11 cellular contexts compared by ENCODE assay signal in genomic region chr4:183838987-183839712, GRCh38.
DNase-seq lines count a peak whose midpoint lies in the region; ATAC-seq and TF ChIP-seq lines count a peak whose summit lies in the region.
"Had no signal": no experiment of that assay in that cellular context is flagged by ENCODE, and none has a peak within 500 bp of the region (broad histone marks: within the 10 kb centered on the region; RNA-seq: fewer than 3 reads in every experiment).

No MANE protein-coding gene starts in this region.

- H3K14ac ChIP-seq in mesenchymal stem cell (ENCODE audit: low read length in 2 of 2), result no peak overlapping the region

- no peak overlapping the region for H2BK12ac ChIP-seq in mesenchymal stem cell (ENCODE audit: low read length in 2 of 2)

- H3K23ac ChIP-seq in mesenchymal stem cell (ENCODE audit: low read length in 2 of 2), result no peak overlapping the region

- POLR2A ChIA-PET in activated CD4-positive, alpha-beta T cell treated with anti-CD3 and anti-CD28 coated beads, Interleukin-2, amount 10 ng/mL, durations not matched to agents 7 days and 5 days (lab: Charles Lee), result no interaction called here

- no peak overlapping the region for H3K27ac Mint-ChIP-seq in natural killer cell treated with Interleukin-12 subunit alpha and Interleukin-12 subunit beta and Interleukin-15 and Interleukin-18, amount 100 ng/mL, for 72 hours
- H3K27ac Mint-ChIP-seq in activated CD4-positive, alpha-beta T cell treated with anti-CD3 and anti-CD28 coated beads, Interleukin-2, amount 10 ng/mL, durations not matched to agents 7 days and 5 days, result no peak overlapping the region
- H3K27ac Mint-ChIP-seq: activated T-helper 1 cell treated with anti-CD3 and anti-CD28 coated beads, Interleukin-12 subunit alpha, Interleukin-12 subunit beta, Interleukin-2, Interleukin-4 antibody, amounts not matched to agents 30 ng/mL and 10 ng/mL and 1 ng/mL, durations not matched to agents 14 hours and 24 hours and 36 hours had no signal

- no peaks in the 10 kb centered on the region for H3K4me1 ChIP-seq in mesenchymal stem cell (ENCODE audit: control insufficient read depth, insufficient read depth, low read depth, low read length)

- no peak overlapping the region for H3K4me3 Mint-ChIP-seq in natural killer cell treated with Interleukin-12 subunit alpha and Interleukin-12 subunit beta and Interleukin-15 and Interleukin-18, amount 100 ng/mL, for 72 hours
- H3K4me3 Mint-ChIP-seq in activated CD4-positive, alpha-beta T cell treated with anti-CD3 and anti-CD28 coated beads, Interleukin-2, amount 10 ng/mL, durations not matched to agents 7 days and 5 days, result no peak overlapping the region
- H3K4me3 Mint-ChIP-seq: activated T-helper 1 cell treated with anti-CD3 and anti-CD28 coated beads, Interleukin-12 subunit alpha, Interleukin-12 subunit beta, Interleukin-2, Interleukin-4 antibody, amounts not matched to agents 30 ng/mL and 10 ng/mL and 1 ng/mL, durations not matched to agents 14 hours and 24 hours and 36 hours had no signal

- DNase-seq in EL, result peak; percentile 6
- peak; percentile 53 for DNase-seq in MV-4-11 (lab: John Stamatoyannopoulos, UW)
- peak; percentile 34 for DNase-seq in choroid plexus epithelial cell (ENCODE audit: low read depth)
- peak; percentile 33 for DNase-seq in mesenchymal stem cell
- no peak for DNase-seq in natural killer cell treated with Interleukin-12 subunit alpha and Interleukin-12 subunit beta and Interleukin-15 and Interleukin-18, amount 100 ng/mL, for 72 hours (ENCODE audit: low spot score)
- no peak for DNase-seq in NCI-H69 (lab: John Stamatoyannopoulos, UW)
- no peak for DNase-seq in activated CD4-positive, alpha-beta T cell treated with anti-CD3 and anti-CD28 coated beads, Interleukin-2, amount 10 ng/mL, durations not matched to agents 7 days and 5 days

- H3K36me3 ChIP-seq in mesenchymal stem cell (ENCODE audit: control insufficient read depth in 1 of 2, insufficient read depth in 2 of 2, low read depth in 1 of 2, low read length in 2 of 2), result no peaks in the 10 kb centered on the region
- H3K36me3 ChIP-seq: gastroesophageal sphincter had no signal

- TF ChIP-seq CTCF in choroid plexus epithelial cell (conservative IDR thresholded peaks at IDR 0.05; ENCODE audit: low read depth, low read length), result peak; percentile 25

- H3K27me3 ChIP-seq in mesenchymal stem cell (ENCODE audit: control insufficient read depth in 1 of 2, insufficient read depth in 1 of 2, low read length in 2 of 2), result peaks cover 0 to 23% of the 10 kb centered on the region in 2 experiments

- H3K27ac ChIP-seq in mesenchymal stem cell (ENCODE audit: low read length, poor library complexity, severe bottlenecking), result no peak overlapping the region
- H3K27ac ChIP-seq: gastroesophageal sphincter, skin epidermis had no signal

- H3K9ac ChIP-seq in mesenchymal stem cell (ENCODE audit: low read length), result no peak overlapping the region

- H4K91ac ChIP-seq in mesenchymal stem cell (ENCODE audit: low read length), result no peak overlapping the region

- H3K4me2 ChIP-seq in mesenchymal stem cell (ENCODE audit: low read length, poor library complexity, severe bottlenecking), result no peak overlapping the region

- no peak overlapping the region for H2AK5ac ChIP-seq in mesenchymal stem cell (ENCODE audit: low read length, severe bottlenecking)

- no peak overlapping the region for H3K4ac ChIP-seq in mesenchymal stem cell (ENCODE audit: low read depth in 1 of 2, low read length in 2 of 2)

- no peak overlapping the region for H2BK5ac ChIP-seq in mesenchymal stem cell (ENCODE audit: low read depth, low read length, poor library complexity, severe bottlenecking)

- no peak overlapping the region for H2BK15ac ChIP-seq in mesenchymal stem cell (ENCODE audit: low read depth, poor library complexity, severe bottlenecking)

- H3K27me3 Mint-ChIP-seq in natural killer cell treated with Interleukin-12 subunit alpha and Interleukin-12 subunit beta and Interleukin-15 and Interleukin-18, amount 100 ng/mL, for 72 hours, result peaks cover 14 to 20% of the 10 kb centered on the region in 2 donors
- H3K27me3 Mint-ChIP-seq in activated CD4-positive, alpha-beta T cell treated with anti-CD3 and anti-CD28 coated beads, Interleukin-2, amount 10 ng/mL, durations not matched to agents 7 days and 5 days, result peaks cover 5% of the 10 kb centered on the region

- no peaks in the 10 kb centered on the region for H3K36me3 Mint-ChIP-seq in natural killer cell treated with Interleukin-12 subunit alpha and Interleukin-12 subunit beta and Interleukin-15 and Interleukin-18, amount 100 ng/mL, for 72 hours
- H3K36me3 Mint-ChIP-seq in activated CD4-positive, alpha-beta T cell treated with anti-CD3 and anti-CD28 coated beads, Interleukin-2, amount 10 ng/mL, durations not matched to agents 7 days and 5 days (ENCODE audit: low read depth), result no peaks in the 10 kb centered on the region

- no peak for ATAC-seq in natural killer cell treated with Interleukin-12 subunit alpha and Interleukin-12 subunit beta and Interleukin-15 and Interleukin-18, amount 100 ng/mL, for 72 hours
- ATAC-seq in HG03442 (IDR thresholded peaks at IDR 0.05; ENCODE audit: unreplicated experiment), result no peak
- ATAC-seq: gastroesophageal sphincter had no signal

- no peak overlapping the region for H2BK120ac ChIP-seq in mesenchymal stem cell (ENCODE audit: low read depth, low read length)

- H3K4me3 ChIP-seq in choroid plexus epithelial cell (ENCODE audit: low read depth, low read length) (no peak overlapping the region), mesenchymal stem cell (ENCODE audit: insufficient read depth in 1 of 2, low read depth in 1 of 2, low read length in 2 of 2) (no peak overlapping the region)
- H3K4me3 ChIP-seq: gastroesophageal sphincter, skin epidermis had no signal

- no peaks in the 10 kb centered on the region for H3K79me1 ChIP-seq in mesenchymal stem cell (replicated peaks; ENCODE audit: low read length, poor library complexity, severe bottlenecking)

- no peaks in the 10 kb centered on the region for H3K4me1 Mint-ChIP-seq in natural killer cell treated with Interleukin-12 subunit alpha and Interleukin-12 subunit beta and Interleukin-15 and Interleukin-18, amount 100 ng/mL, for 72 hours (ENCODE audit: low read depth in 2 of 2)
- no peaks in the 10 kb centered on the region for H3K4me1 Mint-ChIP-seq in activated CD4-positive, alpha-beta T cell treated with anti-CD3 and anti-CD28 coated beads, Interleukin-2, amount 10 ng/mL, durations not matched to agents 7 days and 5 days

- no peak overlapping the region for H2AFZ ChIP-seq in mesenchymal stem cell (ENCODE audit: low read depth, low read length)

- CTCF ChIA-PET in activated CD4-positive, alpha-beta T cell treated with anti-CD3 and anti-CD28 coated beads, Interleukin-2, amount 10 ng/mL, durations not matched to agents 7 days and 5 days (lab: Charles Lee), result no interaction called here

- WGBS in mesenchymal stem cell, result 72% methylated on average over 16 of the region's 16 CpGs

- no peaks in the 10 kb centered on the region for H3K9me3 ChIP-seq in mesenchymal stem cell (ENCODE audit: control insufficient read depth, low read length)
- H3K9me3 ChIP-seq: gastroesophageal sphincter had no signal

- H4K8ac ChIP-seq in mesenchymal stem cell (ENCODE audit: low read length), result peak overlapping the region; percentile 45

- H3K18ac ChIP-seq in mesenchymal stem cell (ENCODE audit: low read depth in 1 of 2, low read length in 2 of 2), result no peak overlapping the region

- no peaks in the 10 kb centered on the region for H3K9me3 Mint-ChIP-seq in natural killer cell treated with Interleukin-12 subunit alpha and Interleukin-12 subunit beta and Interleukin-15 and Interleukin-18, amount 100 ng/mL, for 72 hours
- no peaks in the 10 kb centered on the region for H3K9me3 Mint-ChIP-seq in activated CD4-positive, alpha-beta T cell treated with anti-CD3 and anti-CD28 coated beads, Interleukin-2, amount 10 ng/mL, durations not matched to agents 7 days and 5 days
- H3K9me3 Mint-ChIP-seq: activated T-helper 1 cell treated with anti-CD3 and anti-CD28 coated beads, Interleukin-12 subunit alpha, Interleukin-12 subunit beta, Interleukin-2, Interleukin-4 antibody, amounts not matched to agents 30 ng/mL and 10 ng/mL and 1 ng/mL, durations not matched to agents 14 hours and 24 hours and 36 hours had no signal

Comparison
In these comparisons a context has a peak if more than half of its experiments do, and no peak if none do; other contexts are left out.
1. DNase-seq: peak in EL (single experiment), MV-4-11 (single experiment), choroid plexus epithelial cell (single experiment) and mesenchymal stem cell (single experiment); none in natural killer cell treated with Interleukin-12 subunit alpha and Interleukin-12 subunit beta and Interleukin-15 and Interleukin-18, amount 100 ng/mL, for 72 hours (single experiment), NCI-H69 (single experiment) and activated CD4-positive, alpha-beta T cell treated with anti-CD3 and anti-CD28 coated beads, Interleukin-2, amount 10 ng/mL, durations not matched to agents 7 days and 5 days (single experiment).